ENCODE assay signal across 11 cellular contexts in genomic region chr4:145130788-145131398, GRCh38. TPM values are rescaled to one million over a fixed set of nuclear protein-coding genes. Genes with fewer than 3 reads are reported as not detected.
DNase-seq lines count a peak whose midpoint lies in the region; ATAC-seq and TF ChIP-seq lines count a peak whose summit lies in the region.
"Had no signal": no experiment of that assay in that cellular context is flagged by ENCODE, and none has a peak within 500 bp of the region (broad histone marks: within the 10 kb centered on the region; RNA-seq: fewer than 3 reads in every experiment).

No MANE protein-coding gene starts in this region.

- no peak for ATAC-seq in CD4-positive, CD25-positive, alpha-beta regulatory T cell (ENCODE audit: low read depth in 2 of 2)
- no peak for ATAC-seq in HG03175 (IDR thresholded peaks at IDR 0.05; ENCODE audit: unreplicated experiment)

- no peak for TF ChIP-seq CTCF in ascending aorta (IDR thresholded peaks at IDR 0.05)
- no peak for TF ChIP-seq CTCF in mesothelial cell of epicardium (IDR thresholded peaks at IDR 0.05; ENCODE audit: unreplicated experiment)

- peaks cover 30% of the 10 kb centered on the region for H3K36me3 Mint-ChIP-seq in CD4-positive, CD25-positive, alpha-beta regulatory T cell
- peaks cover 17% of the 10 kb centered on the region for H3K36me3 Mint-ChIP-seq in mesothelial cell of epicardium

- no peak overlapping the region for H3K27ac ChIP-seq in CD4-positive, CD25-positive, alpha-beta regulatory T cell (ENCODE audit: insufficient read depth, low read length, poor library complexity, severe bottlenecking)
- peak overlapping the region; percentile 46 to 50 for H3K27ac ChIP-seq in ascending aorta
- no peak overlapping the region for H3K27ac ChIP-seq in SJCRH30

- no peaks in the 10 kb centered on the region for H3K27me3 ChIP-seq in CD4-positive, CD25-positive, alpha-beta regulatory T cell (ENCODE audit: control insufficient read depth, insufficient read depth, low read length)
- H3K27me3 ChIP-seq in ascending aorta, result no peaks in the 10 kb centered on the region
- no peaks in the 10 kb centered on the region for H3K27me3 ChIP-seq in SJCRH30

- H3K27ac Mint-ChIP-seq in CD4-positive, CD25-positive, alpha-beta regulatory T cell, result peak overlapping the region; percentile 32 to 68 (median 50)
- H3K27ac Mint-ChIP-seq in mesothelial cell of epicardium, result peak overlapping the region; percentile 44

- H3K9me3 Mint-ChIP-seq in CD4-positive, CD25-positive, alpha-beta regulatory T cell, result peaks cover 0 to 2% (median 0%) of the 10 kb centered on the region in 7 donors
- H3K9me3 Mint-ChIP-seq in mesothelial cell of epicardium, result no peaks in the 10 kb centered on the region

- H3K9me3 ChIP-seq in CD4-positive, CD25-positive, alpha-beta regulatory T cell (ENCODE audit: control insufficient read depth in 2 of 2, low read length in 2 of 2), result no peaks in the 10 kb centered on the region
- H3K9me3 ChIP-seq in ascending aorta (no peaks in the 10 kb centered on the region), SJCRH30 (replicated peaks) (no peaks in the 10 kb centered on the region)

- H3K27me3 Mint-ChIP-seq in CD4-positive, CD25-positive, alpha-beta regulatory T cell, result no peaks in the 10 kb centered on the region
- no peaks in the 10 kb centered on the region for H3K27me3 Mint-ChIP-seq in mesothelial cell of epicardium (ENCODE audit: low read depth)

- H3K4me3 Mint-ChIP-seq in CD4-positive, CD25-positive, alpha-beta regulatory T cell, result no peak overlapping the region
- H3K4me3 Mint-ChIP-seq in mesothelial cell of epicardium, result no peak overlapping the region

- H3K4me1 ChIP-seq in CD4-positive, CD25-positive, alpha-beta regulatory T cell (ENCODE audit: control insufficient read depth, insufficient read depth, low read length, poor library complexity, severe bottlenecking), result peaks cover 9% of the 10 kb centered on the region
- H3K4me1 ChIP-seq in ascending aorta (peaks cover 0 to 8% of the 10 kb centered on the region in 2 donors), SJCRH30 (no peaks in the 10 kb centered on the region)

- DNase-seq in CD4-positive, CD25-positive, alpha-beta regulatory T cell, result peak in 1 of 3 donors; percentile 39
- peak; percentile 19 for DNase-seq in KBM-7
- no peak for DNase-seq in ascending aorta (ENCODE audit: low spot score in 2 of 2)
- no peak for DNase-seq in mesothelial cell of epicardium (ENCODE audit: low spot score in 2 of 2, unreplicated experiment in 2 of 2)
- DNase-seq in NCI-H446 treated with DMSO at 0.1 percent for 48 hours (lab: John Stamatoyannopoulos, UW), result no peak
- DNase-seq in NCI-H2227 treated with DMSO at 0.1 percent for 48 hours (lab: John Stamatoyannopoulos, UW), result no peak
- no peak for DNase-seq in SJCRH30
- DNase-seq: activated T-cell treated with anti-CD3 and anti-CD28 coated beads for 4 hours; NCI-H748 treated with DMSO at 0.1 percent for 48 hours; stimulated activated CD4-positive, alpha-beta T cell treated with anti-CD3 and anti-CD28 coated beads, Interleukin-1b, Interleukin-23, amount 100 ng/mL, for 48 hours had no signal

- H3K4me1 Mint-ChIP-seq in CD4-positive, CD25-positive, alpha-beta regulatory T cell, result peaks cover 33 to 54% (median 47%) of the 10 kb centered on the region in 4 donors
- H3K4me1 Mint-ChIP-seq in mesothelial cell of epicardium, result peaks cover 4% of the 10 kb centered on the region

- in situ Hi-C loops in KBM-7 (cut with MboI; ENCODE audit: low pct_unique_long_range_greater_than_20kb, low sequenced_read_pairs), result no loop called here

- intact Hi-C loops in ascending aorta (cut with DNase I), result no loop called here

- H3K4me3 ChIP-seq in CD4-positive, CD25-positive, alpha-beta regulatory T cell (ENCODE audit: low read depth, low read length), result no peak overlapping the region
- H3K4me3 ChIP-seq in ascending aorta (no peak overlapping the region), SJCRH30 (no peak overlapping the region)

- H3K36me3 ChIP-seq in CD4-positive, CD25-positive, alpha-beta regulatory T cell (ENCODE audit: control insufficient read depth, insufficient read depth, low read length), result peaks cover 19% of the 10 kb centered on the region
- H3K36me3 ChIP-seq in ascending aorta, result peaks cover 14 to 31% of the 10 kb centered on the region in 2 donors
- peaks cover 34% of the 10 kb centered on the region for H3K36me3 ChIP-seq in SJCRH30

RNA-seq across cellular contexts. Expression of gene ABCE1, which starts 32.8 kb away (rescaled TPM):
- total RNA-seq in CD4-positive, CD25-positive, alpha-beta regulatory T cell, result 41.4 TPM
- 10 to 100 TPM; 59.1 to 71.8 (median 66.1) TPM for polyA plus RNA-seq in CD4-positive, CD25-positive, alpha-beta regulatory T cell
- 43.7 TPM for total RNA-seq in ascending aorta
- total RNA-seq in mesothelial cell of epicardium, result 54.4 to 55.7 TPM (median 55.1 TPM) in 3 replicates
- total RNA-seq in SJCRH30 (2014; rRNA removed; shearing (Covaris generic)), result 140 and 179 TPM in 2 replicates

RNA-seq across cellular contexts. Expression of gene ANAPC10, which starts 32.9 kb away (rescaled TPM):
- total RNA-seq in CD4-positive, CD25-positive, alpha-beta regulatory T cell, result 30.6 TPM
- polyA plus RNA-seq in CD4-positive, CD25-positive, alpha-beta regulatory T cell, result 10 to 100 TPM; 38.5 to 56.9 (median 41.2) TPM
- total RNA-seq in ascending aorta, result 2.6 TPM
- 24.2 to 24.9 TPM (median 24.6 TPM) in 3 replicates for total RNA-seq in mesothelial cell of epicardium
- 29.3 and 30.7 TPM in 2 replicates for total RNA-seq in SJCRH30 (2014; rRNA removed; shearing (Covaris generic))

RNA-seq across cellular contexts. Expression of gene OTUD4, which starts 49.5 kb away (rescaled TPM):
- total RNA-seq in CD4-positive, CD25-positive, alpha-beta regulatory T cell, result 74.9 TPM
- polyA plus RNA-seq in CD4-positive, CD25-positive, alpha-beta regulatory T cell, result 10 to 100 TPM; 10.6 to 13.1 (median 12.6) TPM
- 81.4 TPM for total RNA-seq in ascending aorta
- 37.8 to 38.3 TPM (median 38.3 TPM) in 3 replicates for total RNA-seq in mesothelial cell of epicardium
- 23.8 and 30.8 TPM in 2 replicates for total RNA-seq in SJCRH30 (2014; rRNA removed; shearing (Covaris generic))

Comparison
In these comparisons a context has a peak if more than half of its experiments do, and no peak if none do; other contexts are left out.
1. H3K27ac ChIP-seq: peak in ascending aorta (2 of 2); none in CD4-positive, CD25-positive, alpha-beta regulatory T cell (single experiment) and SJCRH30 (single experiment).